In genomic region chr4:56909083-56909981, GRCh38 we compare ENCODE assay signal across 8 cellular contexts. TPM values are rescaled to one million over a fixed set of nuclear protein-coding genes. Genes with fewer than 3 reads are reported as not detected.
DNase-seq lines count a peak whose midpoint lies in the region; TF ChIP-seq lines count a peak whose summit lies in the region.

No MANE protein-coding gene starts in this region.

- peak overlapping the region; percentile 76 for H3K9ac ChIP-seq in MM.1S (ENCODE audit: low read length)
- H3K9ac ChIP-seq in subcutaneous abdominal adipose tissue (ENCODE audit: low read length in 5 of 5): peak overlapping the region; percentile 71 to 85 (median 77)

- H3K4me3 ChIP-seq in MM.1S (ENCODE audit: low read length) (peak overlapping the region; percentile 84), subcutaneous abdominal adipose tissue (ENCODE audit: low read depth in 1 of 5, low read length in 5 of 5) (peak overlapping the region; percentile 84 to 94 (median 87))

- H3K4me1 ChIP-seq in MM.1S (ENCODE audit: low read length) (peaks cover 19% of the 10 kb centered on the region), subcutaneous abdominal adipose tissue (ENCODE audit: control insufficient read depth in 5 of 5, insufficient read depth in 5 of 5, low read length in 5 of 5) (peaks cover 0 to 59% (median 45%) of the 10 kb centered on the region in 5 donors)

- no peaks in the 10 kb centered on the region for H4K20me1 ChIP-seq in MM.1S (ENCODE audit: insufficient read depth, low read length)

- peaks cover 32% of the 10 kb centered on the region for H3K4me1 Mint-ChIP-seq in HFFc6 (ENCODE audit: low read depth)

- H3K4me2 ChIP-seq in MM.1S (ENCODE audit: low read depth, low read length): peak overlapping the region; percentile 77

- peaks cover 54% of the 10 kb centered on the region for H3K79me2 ChIP-seq in MM.1S (ENCODE audit: low read length)

- peaks cover 8% of the 10 kb centered on the region; the same call in 1 of the 2 replicates for H3K27me3 ChIP-seq in MM.1S (replicated peaks; ENCODE audit: insufficient read depth, low read length)
- no peaks in the 10 kb centered on the region for H3K27me3 ChIP-seq in subcutaneous abdominal adipose tissue (ENCODE audit: control insufficient read depth in 5 of 5, insufficient read depth in 4 of 5, low read length in 5 of 5)

- DNase-seq in activated CD8-positive, alpha-beta memory T cell treated with anti-CD3 and anti-CD28 coated beads for 24 hours: peak; percentile 86
- DNase-seq in activated CD8-positive, alpha-beta memory T cell treated with anti-CD3 and anti-CD28 coated beads, Interleukin-2, amount 50 U/mL, for 4 hours: no peak
- peak; percentile 55 for DNase-seq in HFFc6
- peak; percentile 55 for DNase-seq in MM.1S
- peak; percentile 31 to 35 for DNase-seq in activated CD4-positive, alpha-beta T cell treated with anti-CD3 and anti-CD28 coated beads, Interleukin-2, amount 50 U/mL, for 4 hours
- no peak for DNase-seq in epithelial cell of prostate (ENCODE audit: low read depth, low spot score)
- DNase-seq in midbrain (lab: John Stamatoyannopoulos, UW): peak; percentile 73

- H3K9me3 ChIP-seq in MM.1S (replicated peaks; ENCODE audit: insufficient read depth, low read length) (no peaks in the 10 kb centered on the region), subcutaneous abdominal adipose tissue (ENCODE audit: control insufficient read depth in 5 of 5, low read length in 5 of 5) (no peaks in the 10 kb centered on the region)

- peaks cover 22% of the 10 kb centered on the region for H3K36me3 Mint-ChIP-seq in HFFc6 (ENCODE audit: low read depth)

- peak overlapping the region; percentile 88 for H3K27ac Mint-ChIP-seq in HFFc6

- no peaks in the 10 kb centered on the region for H3K36me3 ChIP-seq in MM.1S (replicated peaks; ENCODE audit: insufficient read depth, low read length)
- H3K36me3 ChIP-seq in subcutaneous abdominal adipose tissue (ENCODE audit: control insufficient read depth in 5 of 5, insufficient read depth in 5 of 5, low read length in 5 of 5): peaks cover 0 to 4% (median 0%) of the 10 kb centered on the region in 5 donors

- peaks cover 15% of the 10 kb centered on the region; the same call in 1 of the 2 replicates for H3F3A ChIP-seq in MM.1S (ENCODE audit: insufficient read depth, low read length)

- H3K9me3 Mint-ChIP-seq in HFFc6: no peaks in the 10 kb centered on the region

- H3K27ac ChIP-seq in MM.1S (ENCODE audit: low read length) (peak overlapping the region; percentile 61; the same call in 1 of the 2 replicates), epithelial cell of prostate (peak overlapping the region; percentile 82), subcutaneous abdominal adipose tissue (ENCODE audit: low read depth, low read length) (peak overlapping the region; percentile 96)

- peaks cover 12% of the 10 kb centered on the region for H3K27me3 Mint-ChIP-seq in HFFc6 (ENCODE audit: insufficient read depth)

- peak overlapping the region; percentile 96 for H3K4me3 Mint-ChIP-seq in HFFc6

- H2AFZ ChIP-seq in MM.1S (ENCODE audit: low read length): peak overlapping the region; percentile 74

- H3K9me2 ChIP-seq in MM.1S (replicated peaks; ENCODE audit: insufficient read depth, low read length): no peaks in the 10 kb centered on the region

- no peak for TF ChIP-seq CTCF in HFFc6 (IDR thresholded peaks at IDR 0.05)
- no peak for TF ChIP-seq CTCF in MM.1S (IDR thresholded peaks at IDR 0.05; ENCODE audit: low read length)

RNA-seq across cellular contexts. Expression of gene REST, which starts 1.6 kb away (rescaled TPM):
- total RNA-seq in HFFc6 (2021; fragmentation: NEBNext Ultra II Directional; extraction: Animal tissue kit (Norgen Biotek cat#: 25700)): 10 to 100 TPM; 48.0 to 53.4 (median 52.1) TPM

Comparison
In these comparisons a context has a peak if more than half of its experiments do, and no peak if none do; other contexts are left out.
1. DNase-seq: peak in activated CD8-positive, alpha-beta memory T cell treated with anti-CD3 and anti-CD28 coated beads for 24 hours (single experiment), HFFc6 (single experiment), MM.1S (single experiment), activated CD4-positive, alpha-beta T cell treated with anti-CD3 and anti-CD28 coated beads, Interleukin-2, amount 50 U/mL, for 4 hours (2 of 2) and midbrain (single experiment); none in activated CD8-positive, alpha-beta memory T cell treated with anti-CD3 and anti-CD28 coated beads, Interleukin-2, amount 50 U/mL, for 4 hours (single experiment) and epithelial cell of prostate (single experiment).
2. Peak in every context shown above with its lines, with median percentiles within 50 percentile points of each other: H3K27ac ChIP-seq.